Comparison of ENCODE assay signal across 8 cellular contexts in genomic region chr2:192500550-192501200, GRCh38.
DNase-seq lines count a peak whose midpoint lies in the region; ATAC-seq lines count a peak whose summit lies in the region.

No MANE protein-coding gene starts in this region.

- intact Hi-C loops in Right ventricle myocardium inferior (cut with DNase I), result no loop called here

- ATAC-seq in GM18508 (IDR thresholded peaks at IDR 0.05; ENCODE audit: insufficient read depth, unreplicated experiment) (peak; percentile 64), HG02610 (IDR thresholded peaks at IDR 0.05; ENCODE audit: unreplicated experiment) (peak; percentile 67), HG02840 (IDR thresholded peaks at IDR 0.05; ENCODE audit: low FRiP score, unreplicated experiment) (no peak), Right ventricle myocardium inferior (no peak)

- DNase-seq in NCI-H226, result peak; percentile 98
- DNase-seq in iris pigment epithelial cell (ENCODE audit: low read depth), result peak; percentile 95
- no peak for DNase-seq in NCI-H2081 (lab: John Stamatoyannopoulos, UW)
- DNase-seq in SK-N-DZ (ENCODE audit: low spot score), result no peak
- no peak for DNase-seq in Right ventricle myocardium inferior (ENCODE audit: missing footprints)

Comparison
In these comparisons a context has a peak if more than half of its experiments do, and no peak if none do; other contexts are left out.
1. ATAC-seq: peak in GM18508 (single experiment) and HG02610 (single experiment); none in HG02840 (single experiment) and Right ventricle myocardium inferior (single experiment).
2. DNase-seq: peak in NCI-H226 (single experiment) and iris pigment epithelial cell (single experiment); none in NCI-H2081 (0 of 2), SK-N-DZ (single experiment) and Right ventricle myocardium inferior (single experiment).